Comparison of ENCODE assay signal across 8 cellular contexts in genomic region chr6:6803180-6803978, GRCh38.
DNase-seq lines count a peak whose midpoint lies in the region; ATAC-seq and TF ChIP-seq lines count a peak whose summit lies in the region.

No MANE protein-coding gene starts in this region.

- H3K4me1 ChIP-seq in gastrocnemius medialis = no peaks in the 10 kb centered on the region
- peaks cover 20% of the 10 kb centered on the region for H3K4me1 ChIP-seq in left ventricle myocardium inferior

- no peaks in the 10 kb centered on the region for H3K36me3 Mint-ChIP-seq in MCF 10A (ENCODE audit: insufficient read depth, unreplicated experiment)

- H3K4me3 ChIP-seq in gastrocnemius medialis (no peak overlapping the region), left ventricle myocardium inferior (no peak overlapping the region)

- POLR2A ChIA-PET in MCF 10A (lab: Yijun Ruan, JAX) = interaction anchor here (0.6 to 2.8 kb wide), 14 partner anchors 9 to 757 kb away, joined by 3 to 19 read pairs (median 5); no protein-coding TSS in a partner anchor

- no peak for TF ChIP-seq POLR2A in gastrocnemius medialis (IDR thresholded peaks at IDR 0.05)

- no peak for TF ChIP-seq CTCF in MCF 10A (IDR thresholded peaks at IDR 0.05; ENCODE audit: unreplicated experiment)
- TF ChIP-seq CTCF in gastrocnemius medialis (IDR thresholded peaks at IDR 0.05 in 4 of 5, conservative IDR thresholded peaks at IDR 0.05 in 1 of 5) = no peak
- TF ChIP-seq CTCF in left ventricle myocardium inferior (IDR thresholded peaks at IDR 0.05; ENCODE audit: borderline replicate concordance) = no peak

- peaks cover 39% of the 10 kb centered on the region for H3K4me1 Mint-ChIP-seq in MCF 10A (ENCODE audit: insufficient read depth, unreplicated experiment)

- H3K9me3 ChIP-seq in gastrocnemius medialis (no peaks in the 10 kb centered on the region), left ventricle myocardium inferior (replicated peaks) (no peaks in the 10 kb centered on the region)

- H3K27me3 Mint-ChIP-seq in MCF 10A (ENCODE audit: insufficient read depth, unreplicated experiment) = no peaks in the 10 kb centered on the region

- no peaks in the 10 kb centered on the region for H3K36me3 ChIP-seq in gastrocnemius medialis
- no peaks in the 10 kb centered on the region for H3K36me3 ChIP-seq in left ventricle myocardium inferior

- in situ Hi-C loops in gastrocnemius medialis (cut with MboI; ENCODE audit: low sequenced_read_pairs in 4 of 4) = no loop called here

- H3K27ac ChIP-seq in gastrocnemius medialis (no peak overlapping the region), left ventricle myocardium inferior (replicated peaks) (no peak overlapping the region)

- peak; percentile 64 for DNase-seq in CD1c-positive myeloid dendritic cell (ENCODE audit: extremely low spot score)
- peak; percentile 98 for DNase-seq in MCF 10A (ENCODE audit: unreplicated experiment)
- DNase-seq in gastrocnemius medialis = no peak
- DNase-seq in left ventricle myocardium inferior = no peak
- no peak for DNase-seq in NCI-H1105 (lab: John Stamatoyannopoulos, UW)
- no peak for DNase-seq in effector CD4-positive, alpha-beta T cell

- H3K4me3 Mint-ChIP-seq in MCF 10A (ENCODE audit: unreplicated experiment) = peak overlapping the region; percentile 27

- H3K9me3 Mint-ChIP-seq in MCF 10A (ENCODE audit: unreplicated experiment) = no peaks in the 10 kb centered on the region

- H3K27ac Mint-ChIP-seq in MCF 10A (ENCODE audit: low read depth, unreplicated experiment) = peak overlapping the region; percentile 84

- intact Hi-C loops in MCF 10A (cut with micrococcal nuclease) = loop anchor here (5.0 kb wide), 2 partner anchors 304 to 344 kb away; partner anchors contain the start of gene RREB1
- intact Hi-C loops in gastrocnemius medialis (cut with DNase I; ENCODE audit: low total_unique reads) = no loop called here
- intact Hi-C loops in left ventricle myocardium inferior (cut with micrococcal nuclease) = no loop called here

- H3K27me3 ChIP-seq in gastrocnemius medialis = no peaks in the 10 kb centered on the region
- no peaks in the 10 kb centered on the region for H3K27me3 ChIP-seq in left ventricle myocardium inferior (ENCODE audit: low read depth)

- CTCF ChIA-PET in MCF 10A (lab: Yijun Ruan, JAX) = interaction anchor here (0.6 to 1.2 kb wide), 6 partner anchors 11 to 683 kb away, joined by 3 to 5 read pairs (median 4); no protein-coding TSS in a partner anchor

- BruUV-seq in MCF 10A (replicated peaks; lab: Mats Ljungman, UMichigan) = TSS peak; percentile 93

- peak; percentile 78 for ATAC-seq in GM19395 (IDR thresholded peaks at IDR 0.05; ENCODE audit: unreplicated experiment)
- peak; percentile 82 for ATAC-seq in HG03378 (IDR thresholded peaks at IDR 0.05; ENCODE audit: unreplicated experiment)
- ATAC-seq in gastrocnemius medialis = no peak

Comparison
In these comparisons a context has a peak if more than half of its experiments do, and no peak if none do; other contexts are left out.
1. DNase-seq: peak in CD1c-positive myeloid dendritic cell (single experiment) and MCF 10A (single experiment); none in gastrocnemius medialis (0 of 2), left ventricle myocardium inferior (single experiment), NCI-H1105 (single experiment) and effector CD4-positive, alpha-beta T cell (single experiment).
2. ATAC-seq: peak in GM19395 (single experiment) and HG03378 (single experiment); none in gastrocnemius medialis (0 of 2).